1 cellular context compared by ENCODE assay signal in the genomic region with DNA sequence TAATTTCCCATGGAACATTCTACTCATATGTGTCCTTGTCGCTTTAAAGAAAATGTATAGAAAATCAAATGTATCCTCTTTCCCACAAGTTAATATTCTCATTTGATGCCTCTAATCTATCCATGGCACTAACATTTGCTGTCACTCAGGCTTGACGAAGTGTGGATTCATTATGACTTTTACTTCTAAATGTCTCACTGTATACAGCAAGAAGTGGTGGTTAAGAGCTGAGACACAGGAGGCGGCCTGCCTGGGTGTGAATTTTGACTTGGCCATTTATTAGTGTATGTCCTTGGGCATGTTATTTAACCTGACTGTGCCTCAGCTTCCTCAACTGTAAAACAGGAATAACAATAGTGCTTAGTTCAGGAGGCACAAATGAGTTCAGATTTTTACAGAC.
TF ChIP-seq lines count a peak whose summit lies in the region.

No MANE protein-coding gene starts in this region.

TF ChIP-seq in HepG2, 621 proteins besides CTCF, POLR2A, EP300 and RAD21 (continued from another document):
- TF ChIP-seq ZNF800 (CRISPR knock-in tag; IDR thresholded peaks at IDR 0.05) (no peak), THAP9 (CRISPR knock-in tag; IDR thresholded peaks at IDR 0.05; ENCODE audit: borderline replicate concordance) (no peak), ZNF619 (CRISPR knock-in tag; IDR thresholded peaks at IDR 0.05) (no peak), CHD2 (IDR thresholded peaks at IDR 0.05; ENCODE audit: low read depth, low read length) (no peak)
